ENCODE assay signal across 1 cellular context in genomic region chr7:128945668-128946366, GRCh38.
TF ChIP-seq lines count a peak whose summit lies in the region.

No MANE protein-coding gene starts in this region.

TF ChIP-seq in IMR-90, 13 proteins besides CTCF, POLR2A, EP300 and RAD21 (continued from another document):
- TF ChIP-seq, protein P1, sequence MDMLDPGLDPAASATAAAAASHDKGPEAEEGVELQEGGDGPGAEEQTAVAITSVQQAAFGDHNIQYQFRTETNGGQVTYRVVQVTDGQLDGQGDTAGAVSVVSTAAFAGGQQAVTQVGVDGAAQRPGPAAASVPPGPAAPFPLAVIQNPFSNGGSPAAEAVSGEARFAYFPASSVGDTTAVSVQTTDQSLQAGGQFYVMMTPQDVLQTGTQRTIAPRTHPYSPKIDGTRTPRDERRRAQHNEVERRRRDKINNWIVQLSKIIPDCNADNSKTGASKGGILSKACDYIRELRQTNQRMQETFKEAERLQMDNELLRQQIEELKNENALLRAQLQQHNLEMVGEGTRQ (IDR thresholded peaks at IDR 0.05; ENCODE audit: low read depth, low read length) = no peak
